In the genomic region with DNA sequence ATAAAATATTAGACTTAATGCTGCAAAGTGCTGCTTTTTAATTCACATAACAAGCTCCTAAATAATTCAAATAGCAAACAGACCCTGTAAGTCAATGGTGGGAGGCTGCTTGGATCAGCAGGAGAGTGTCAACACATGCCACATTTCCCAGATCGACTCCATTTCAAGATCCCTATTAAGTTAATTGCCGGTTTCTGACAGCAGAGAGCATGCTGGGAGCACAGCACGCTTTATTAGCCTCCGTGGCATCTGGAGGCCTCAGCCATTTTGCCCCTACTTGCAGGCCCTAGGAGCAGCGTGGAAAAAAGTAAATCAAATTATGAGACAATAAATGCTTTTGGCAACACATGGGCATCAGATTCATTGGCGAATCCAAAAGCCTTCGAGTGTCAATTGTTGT, we compare ENCODE assay signal across 27 cellular contexts.
"Had no signal": no experiment of that assay in that cellular context is flagged by ENCODE, and none has a peak within 500 bp of the region (broad histone marks: within the 10 kb centered on the region; RNA-seq: fewer than 3 reads in every experiment).

No MANE protein-coding gene starts in this region.

- H3K4me3 Mint-ChIP-seq: activated CD4-positive, alpha-beta memory T cell treated with anti-CD3 and anti-CD28 coated beads, Interleukin-2, amount 10 ng/mL, durations not matched to agents 7 days and 5 days; activated CD4-positive, alpha-beta T cell treated with anti-CD3 and anti-CD28 coated beads, Interleukin-2, amount 10 ng/mL, durations not matched to agents 7 days and 5 days; activated naive CD4-positive, alpha-beta T cell treated with anti-CD3 and anti-CD28 coated beads, Interleukin-2, amount 10 ng/mL, durations not matched to agents 7 days and 5 days; activated naive CD8-positive, alpha-beta T cell treated with anti-CD3 and anti-CD28 coated beads, Interleukin-2, amount 10 ng/mL, durations not matched to agents 7 days and 5 days; activated T-cell treated with anti-CD3 and anti-CD28 coated beads, Interleukin-2, amount 50 U/mL, for 24 hours; dendritic cell treated with granulocyte-macrophage colony-stimulating factor and Interleukin-4, amounts not matched to agents 40 ng/mL and 50 ng/mL, for 4 days; memory B cell; naive thymus-derived CD4-positive, alpha-beta T cell; neural crest cell; stimulated activated naive B cell treated with anti-CD40 and anti-IgM and Interleukin-4, amounts not matched to agents 10 μg/mL and 1 μg/mL and 100 μg/mL, for 72 hours had no signal

- DNase-seq: activated CD4-positive, alpha-beta memory T cell treated with anti-CD3 and anti-CD28 coated beads, Interleukin-2, amount 10 ng/mL, durations not matched to agents 7 days and 5 days; activated CD4-positive, alpha-beta T cell treated with anti-CD3 and anti-CD28 coated beads for 1 hour; activated CD4-positive, alpha-beta T cell treated with anti-CD3 and anti-CD28 coated beads, Interleukin-2, amount 10 ng/mL, durations not matched to agents 7 days and 5 days; activated CD8-positive, alpha-beta memory T cell treated with anti-CD3 and anti-CD28 coated beads, Interleukin-2, amount 50 U/mL, for 48 hours; activated gamma-delta T cell; activated naive CD4-positive, alpha-beta T cell treated with anti-CD3 and anti-CD28 coated beads, Interleukin-2, amount 10 ng/mL, durations not matched to agents 7 days and 5 days; activated naive CD8-positive, alpha-beta T cell treated with anti-CD3 and anti-CD28 coated beads, Interleukin-2, amount 10 ng/mL, durations not matched to agents 7 days and 5 days; activated T-cell treated with anti-CD3 and anti-CD28 coated beads, Interleukin-2, amount 50 U/mL, for 24 hours; brain microvascular endothelial cell; central memory CD4-positive, alpha-beta T cell; effector CD4-positive, alpha-beta T cell; esophagus squamous epithelium; foreskin melanocyte; heart right ventricle; midbrain; naive thymus-derived CD4-positive, alpha-beta T cell; nucleus accumbens; psoas muscle; stimulated activated CD4-positive, alpha-beta T cell treated with anti-CD3 and anti-CD28 coated beads, Interleukin-15, amount 100 ng/mL, for 24 hours; stimulated activated CD4-positive, alpha-beta T cell treated with anti-CD3 and anti-CD28 coated beads, Interleukin-2, amount 100 ng/mL, for 24 hours; stimulated activated naive B cell treated with anti-CD40 and anti-IgM and Interleukin-4, amounts not matched to agents 10 μg/mL and 1 μg/mL and 100 μg/mL, for 72 hours; stomach; thyroid gland; upper lobe of left lung had no signal

- H3K27ac Mint-ChIP-seq: activated CD4-positive, alpha-beta memory T cell treated with anti-CD3 and anti-CD28 coated beads, Interleukin-2, amount 10 ng/mL, durations not matched to agents 7 days and 5 days; activated CD4-positive, alpha-beta T cell treated with anti-CD3 and anti-CD28 coated beads, Interleukin-2, amount 10 ng/mL, durations not matched to agents 7 days and 5 days; activated naive CD4-positive, alpha-beta T cell treated with anti-CD3 and anti-CD28 coated beads, Interleukin-2, amount 10 ng/mL, durations not matched to agents 7 days and 5 days; activated naive CD8-positive, alpha-beta T cell treated with anti-CD3 and anti-CD28 coated beads, Interleukin-2, amount 10 ng/mL, durations not matched to agents 7 days and 5 days; activated T-cell treated with anti-CD3 and anti-CD28 coated beads, Interleukin-2, amount 50 U/mL, for 24 hours; dendritic cell treated with granulocyte-macrophage colony-stimulating factor and Interleukin-4, amounts not matched to agents 40 ng/mL and 50 ng/mL, for 4 days; memory B cell; naive thymus-derived CD4-positive, alpha-beta T cell; stimulated activated naive B cell treated with anti-CD40 and anti-IgM and Interleukin-4, amounts not matched to agents 10 μg/mL and 1 μg/mL and 100 μg/mL, for 72 hours had no signal

- H3K4me1 Mint-ChIP-seq: activated CD4-positive, alpha-beta memory T cell treated with anti-CD3 and anti-CD28 coated beads, Interleukin-2, amount 10 ng/mL, durations not matched to agents 7 days and 5 days; activated CD4-positive, alpha-beta T cell treated with anti-CD3 and anti-CD28 coated beads, Interleukin-2, amount 10 ng/mL, durations not matched to agents 7 days and 5 days; activated naive CD4-positive, alpha-beta T cell treated with anti-CD3 and anti-CD28 coated beads, Interleukin-2, amount 10 ng/mL, durations not matched to agents 7 days and 5 days; activated naive CD8-positive, alpha-beta T cell treated with anti-CD3 and anti-CD28 coated beads, Interleukin-2, amount 10 ng/mL, durations not matched to agents 7 days and 5 days; memory B cell; naive thymus-derived CD4-positive, alpha-beta T cell; neural crest cell; stimulated activated naive B cell treated with anti-CD40 and anti-IgM and Interleukin-4, amounts not matched to agents 10 μg/mL and 1 μg/mL and 100 μg/mL, for 72 hours had no signal

- H3K27me3 Mint-ChIP-seq: activated CD4-positive, alpha-beta memory T cell treated with anti-CD3 and anti-CD28 coated beads, Interleukin-2, amount 10 ng/mL, durations not matched to agents 7 days and 5 days had no signal

- H3K36me3 Mint-ChIP-seq: activated naive CD4-positive, alpha-beta T cell treated with anti-CD3 and anti-CD28 coated beads, Interleukin-2, amount 10 ng/mL, durations not matched to agents 7 days and 5 days; activated naive CD8-positive, alpha-beta T cell treated with anti-CD3 and anti-CD28 coated beads, Interleukin-2, amount 10 ng/mL, durations not matched to agents 7 days and 5 days; memory B cell; naive thymus-derived CD4-positive, alpha-beta T cell; stimulated activated naive B cell treated with anti-CD40 and anti-IgM and Interleukin-4, amounts not matched to agents 10 μg/mL and 1 μg/mL and 100 μg/mL, for 72 hours had no signal

- ATAC-seq: heart right ventricle; naive thymus-derived CD4-positive, alpha-beta T cell; psoas muscle; stimulated activated naive B cell treated with anti-CD40 and anti-IgM and Interleukin-4, amounts not matched to agents 10 μg/mL and 1 μg/mL and 100 μg/mL, for 72 hours had no signal

- H3K9me3 Mint-ChIP-seq: activated CD4-positive, alpha-beta memory T cell treated with anti-CD3 and anti-CD28 coated beads, Interleukin-2, amount 10 ng/mL, durations not matched to agents 7 days and 5 days; activated CD4-positive, alpha-beta T cell treated with anti-CD3 and anti-CD28 coated beads, Interleukin-2, amount 10 ng/mL, durations not matched to agents 7 days and 5 days; activated naive CD4-positive, alpha-beta T cell treated with anti-CD3 and anti-CD28 coated beads, Interleukin-2, amount 10 ng/mL, durations not matched to agents 7 days and 5 days; activated naive CD8-positive, alpha-beta T cell treated with anti-CD3 and anti-CD28 coated beads, Interleukin-2, amount 10 ng/mL, durations not matched to agents 7 days and 5 days; activated T-cell treated with anti-CD3 and anti-CD28 coated beads, Interleukin-2, amount 50 U/mL, for 24 hours; dendritic cell treated with granulocyte-macrophage colony-stimulating factor and Interleukin-4, amounts not matched to agents 40 ng/mL and 50 ng/mL, for 4 days; memory B cell; neural crest cell had no signal
